In genomic region chr2:1758112-1758630, GRCh38 we compare ENCODE assay signal across 19 cellular contexts. TPM values are rescaled to one million over a fixed set of nuclear protein-coding genes. Genes with fewer than 3 reads are reported as not detected.
"Had no signal": no experiment of that assay in that cellular context is flagged by ENCODE, and none has a peak within 500 bp of the region (broad histone marks: within the 10 kb centered on the region; RNA-seq: fewer than 3 reads in every experiment).

No MANE protein-coding gene starts in this region.

- H3K9me3 Mint-ChIP-seq: activated T-helper 17 cell treated with anti-CD3 and anti-CD28 coated beads, Interleukin-2, amount 50 U/mL, for 72 hours had no signal

- DNase-seq: activated CD4-positive, alpha-beta T cell treated with anti-CD3 and anti-CD28 coated beads for 48 hours; activated CD4-positive, alpha-beta T cell treated with anti-CD3 and anti-CD28 coated beads, Interleukin-2, amount 50 U/mL, for 4 hours; activated CD4-positive, CD25-positive, alpha-beta regulatory T cell treated with anti-CD3 and anti-CD28 coated beads, Interleukin-2, amount 50 U/mL, for 72 hours; activated gamma-delta T cell; activated naive CD4-positive, alpha-beta T cell treated with anti-CD3 and anti-CD28 coated beads, Interleukin-2, amount 10 ng/mL, durations not matched to agents 7 days and 5 days; activated naive CD8-positive, alpha-beta T cell treated with anti-CD3 and anti-CD28 coated beads for 36 hours; activated T-cell treated with anti-CD3 and anti-CD28 coated beads for 4 hours; activated T-cell treated with anti-CD3 and anti-CD28 coated beads, Interleukin-2, amount 50 U/mL, for 48 hours; Kasumi-1; NCI-H1048; NCI-H146; NCI-H187 treated with DMSO at 0.1 percent for 48 hours; NCI-H2081 treated with DMSO at 0.1 percent for 48 hours; NCI-H446; NCI-H524; SHP77 treated with DMSO at 0.1 percent for 48 hours had no signal

- H3K27ac Mint-ChIP-seq: activated naive CD4-positive, alpha-beta T cell treated with anti-CD3 and anti-CD28 coated beads, Interleukin-2, amount 10 ng/mL, durations not matched to agents 7 days and 5 days; activated naive CD8-positive, alpha-beta T cell treated with anti-CD3 and anti-CD28 coated beads for 36 hours; activated T-helper 17 cell treated with anti-CD3 and anti-CD28 coated beads, Interleukin-2, amount 50 U/mL, for 72 hours; T-helper 1 cell treated with Interleukin-12 subunit alpha and Interleukin-12 subunit beta and Interleukin-4 antibody, amounts not matched to agents 30 μg/mL and 1 μg/mL, for 36 hours had no signal

- FAIRE-seq: K562 had no signal

- ATAC-seq: activated T-helper 17 cell treated with anti-CD3 and anti-CD28 coated beads, Interleukin-2, amount 50 U/mL, for 72 hours; K562 had no signal

- H3K4me1 Mint-ChIP-seq: activated naive CD4-positive, alpha-beta T cell treated with anti-CD3 and anti-CD28 coated beads, Interleukin-2, amount 10 ng/mL, durations not matched to agents 7 days and 5 days; activated naive CD8-positive, alpha-beta T cell treated with anti-CD3 and anti-CD28 coated beads for 36 hours; activated T-helper 17 cell treated with anti-CD3 and anti-CD28 coated beads, Interleukin-2, amount 50 U/mL, for 72 hours had no signal

- H3K36me3 Mint-ChIP-seq: activated naive CD4-positive, alpha-beta T cell treated with anti-CD3 and anti-CD28 coated beads, Interleukin-2, amount 10 ng/mL, durations not matched to agents 7 days and 5 days had no signal

- H3K4me3 ChIP-seq: K562 had no signal

- H3K4me3 Mint-ChIP-seq: activated naive CD4-positive, alpha-beta T cell treated with anti-CD3 and anti-CD28 coated beads, Interleukin-2, amount 10 ng/mL, durations not matched to agents 7 days and 5 days; activated naive CD8-positive, alpha-beta T cell treated with anti-CD3 and anti-CD28 coated beads for 36 hours; activated T-helper 17 cell treated with anti-CD3 and anti-CD28 coated beads, Interleukin-2, amount 50 U/mL, for 72 hours; T-helper 1 cell treated with Interleukin-12 subunit alpha and Interleukin-12 subunit beta and Interleukin-4 antibody, amounts not matched to agents 30 μg/mL and 1 μg/mL, for 36 hours had no signal

- H3K27me3 Mint-ChIP-seq: activated naive CD4-positive, alpha-beta T cell treated with anti-CD3 and anti-CD28 coated beads, Interleukin-2, amount 10 ng/mL, durations not matched to agents 7 days and 5 days; activated naive CD8-positive, alpha-beta T cell treated with anti-CD3 and anti-CD28 coated beads for 36 hours had no signal

RNA-seq across cellular contexts. Expression of gene PXDN, which starts 13.9 kb away (rescaled TPM):
- total RNA-seq: activated T-helper 17 cell treated with anti-CD3 and anti-CD28 coated beads, Interleukin-2, amount 50 U/mL, for 72 hours had no signal
- polyA plus RNA-seq: K562 had no signal
